ENCODE assay signal across 16 cellular contexts in genomic region chr4:145019346-145019745, GRCh38.
DNase-seq lines count a peak whose midpoint lies in the region; ATAC-seq and TF ChIP-seq lines count a peak whose summit lies in the region.
"Had no signal": no experiment of that assay in that cellular context is flagged by ENCODE, and none has a peak within 500 bp of the region (broad histone marks: within the 10 kb centered on the region; RNA-seq: fewer than 3 reads in every experiment).

No MANE protein-coding gene starts in this region.

- ATAC-seq in HG03196 (IDR thresholded peaks at IDR 0.05; ENCODE audit: unreplicated experiment), result peak; percentile 67
- ATAC-seq in PC-3, result no peak

- H3K36me3 ChIP-seq in PC-3 (ENCODE audit: low read depth, low read length), result peaks cover 13% of the 10 kb centered on the region
- H3K36me3 ChIP-seq: sigmoid colon had no signal

- CTCF ChIA-PET in MCF 10A (lab: Yijun Ruan, JAX), result no interaction called here
- CTCF ChIA-PET in PC-3 (lab: Charles Lee), result no interaction called here

- POLR2A ChIA-PET in MCF 10A (lab: Yijun Ruan, JAX) (no interaction called here), PC-3 (lab: Charles Lee; ENCODE audit: unreplicated experiment) (no interaction called here)

- H3K27me3 ChIP-seq in PC-3 (ENCODE audit: low read length), result no peaks in the 10 kb centered on the region
- H3K27me3 ChIP-seq: sigmoid colon had no signal

- no peak overlapping the region for H3K27ac ChIP-seq in PC-3 (ENCODE audit: low read length)
- H3K27ac ChIP-seq: sigmoid colon had no signal

- no TSS peak for BruUV-seq in MCF 10A (replicated peaks; lab: Mats Ljungman, UMichigan)
- BruUV-seq in PC-3 (replicated peaks; lab: Mats Ljungman, UMichigan), result no TSS peak

- no peak for DNase-seq in activated naive CD4-positive, alpha-beta T cell (lab: John Stamatoyannopoulos, UW)
- DNase-seq in activated naive CD8-positive, alpha-beta T cell treated with anti-CD3 and anti-CD28 coated beads for 36 hours, result peak; percentile 26
- DNase-seq in MCF 10A (ENCODE audit: unreplicated experiment) (no peak), PC-3 (no peak), endothelial cell (ENCODE audit: low spot score) (no peak)
- no peak for DNase-seq in stimulated activated naive CD4-positive, alpha-beta T cell treated with Interleukin-2 at 50 U/mL for 16 hours (lab: John Stamatoyannopoulos, UW)
- DNase-seq: amniotic stem cell; islet precursor cell; NCI-H2171 treated with DMSO at 0.1 percent for 48 hours; occipital lobe; SHP77; sigmoid colon; stimulated activated CD4-positive, alpha-beta T cell treated with anti-CD3 and anti-CD28 coated beads, Interleukin-4, amount 100 ng/mL, for 24 hours; T1000 had no signal

- H3K27me3 Mint-ChIP-seq in activated naive CD4-positive, alpha-beta T cell treated with anti-CD3 and anti-CD28 coated beads, Interleukin-2, amount 50 U/mL, for 24 hours, result no peaks in the 10 kb centered on the region
- no peaks in the 10 kb centered on the region for H3K27me3 Mint-ChIP-seq in activated naive CD8-positive, alpha-beta T cell treated with anti-CD3 and anti-CD28 coated beads for 36 hours
- H3K27me3 Mint-ChIP-seq in MCF 10A (ENCODE audit: insufficient read depth, unreplicated experiment) (no peaks in the 10 kb centered on the region), endothelial cell (ENCODE audit: unreplicated experiment) (no peaks in the 10 kb centered on the region)

- TF ChIP-seq CTCF in MCF 10A (IDR thresholded peaks at IDR 0.05; ENCODE audit: unreplicated experiment) (no peak), PC-3 (conservative IDR thresholded peaks at IDR 0.05; ENCODE audit: low read depth, low read length) (no peak), endothelial cell (IDR thresholded peaks at IDR 0.05; ENCODE audit: unreplicated experiment) (no peak)

- H3K4me3 ChIP-seq in PC-3 (ENCODE audit: low read length), result no peak overlapping the region
- H3K4me3 ChIP-seq: sigmoid colon had no signal

- peak overlapping the region; percentile 60 for H3K4me3 Mint-ChIP-seq in activated naive CD4-positive, alpha-beta T cell treated with anti-CD3 and anti-CD28 coated beads, Interleukin-2, amount 50 U/mL, for 24 hours
- H3K4me3 Mint-ChIP-seq in activated naive CD8-positive, alpha-beta T cell treated with anti-CD3 and anti-CD28 coated beads for 36 hours, result peak overlapping the region; percentile 69
- no peak overlapping the region for H3K4me3 Mint-ChIP-seq in MCF 10A (ENCODE audit: unreplicated experiment)
- no peak overlapping the region for H3K4me3 Mint-ChIP-seq in endothelial cell (ENCODE audit: unreplicated experiment)

- no peaks in the 10 kb centered on the region for H3K9me3 ChIP-seq in PC-3 (ENCODE audit: low read length)

- 0 out of 2 replicates have a peak, but pooled peaks cover 10% of the 10 kb centered on the region for H3K79me2 ChIP-seq in PC-3 (ENCODE audit: low read length)

- no peaks in the 10 kb centered on the region for H3K9me2 ChIP-seq in PC-3 (replicated peaks; ENCODE audit: low read length)

- H3K27ac Mint-ChIP-seq in activated naive CD4-positive, alpha-beta T cell treated with anti-CD3 and anti-CD28 coated beads, Interleukin-2, amount 50 U/mL, for 24 hours, result peak overlapping the region; percentile 43
- H3K27ac Mint-ChIP-seq in activated naive CD8-positive, alpha-beta T cell treated with anti-CD3 and anti-CD28 coated beads for 36 hours, result peak overlapping the region; percentile 93
- H3K27ac Mint-ChIP-seq in MCF 10A (ENCODE audit: low read depth, unreplicated experiment), result no peak overlapping the region
- no peak overlapping the region for H3K27ac Mint-ChIP-seq in endothelial cell (ENCODE audit: unreplicated experiment)

- no peaks in the 10 kb centered on the region for H3K4me1 ChIP-seq in PC-3 (ENCODE audit: insufficient read depth, low read length)
- H3K4me1 ChIP-seq: sigmoid colon had no signal

- peaks cover 45% of the 10 kb centered on the region for H3K4me1 Mint-ChIP-seq in activated naive CD4-positive, alpha-beta T cell treated with anti-CD3 and anti-CD28 coated beads, Interleukin-2, amount 50 U/mL, for 24 hours
- peaks cover 30% of the 10 kb centered on the region for H3K4me1 Mint-ChIP-seq in activated naive CD8-positive, alpha-beta T cell treated with anti-CD3 and anti-CD28 coated beads for 36 hours
- H3K4me1 Mint-ChIP-seq in MCF 10A (ENCODE audit: insufficient read depth, unreplicated experiment) (no peaks in the 10 kb centered on the region), endothelial cell (ENCODE audit: unreplicated experiment) (no peaks in the 10 kb centered on the region)

- peaks cover 16% of the 10 kb centered on the region for H3K9me3 Mint-ChIP-seq in activated naive CD4-positive, alpha-beta T cell treated with anti-CD3 and anti-CD28 coated beads, Interleukin-2, amount 50 U/mL, for 24 hours
- H3K9me3 Mint-ChIP-seq in activated naive CD8-positive, alpha-beta T cell treated with anti-CD3 and anti-CD28 coated beads for 36 hours, result peaks cover 26% of the 10 kb centered on the region
- no peaks in the 10 kb centered on the region for H3K9me3 Mint-ChIP-seq in MCF 10A (ENCODE audit: unreplicated experiment)
- H3K9me3 Mint-ChIP-seq in endothelial cell (ENCODE audit: unreplicated experiment), result no peaks in the 10 kb centered on the region

- H3F3A ChIP-seq in PC-3 (ENCODE audit: low read length, unreplicated experiment), result no peaks in the 10 kb centered on the region

- peaks cover 47% of the 10 kb centered on the region for H3K36me3 Mint-ChIP-seq in activated naive CD4-positive, alpha-beta T cell treated with anti-CD3 and anti-CD28 coated beads, Interleukin-2, amount 50 U/mL, for 24 hours
- peaks cover 76% of the 10 kb centered on the region for H3K36me3 Mint-ChIP-seq in activated naive CD8-positive, alpha-beta T cell treated with anti-CD3 and anti-CD28 coated beads for 36 hours
- H3K36me3 Mint-ChIP-seq in MCF 10A (ENCODE audit: insufficient read depth, unreplicated experiment) (no peaks in the 10 kb centered on the region), endothelial cell (ENCODE audit: low read depth, unreplicated experiment) (peaks cover 6% of the 10 kb centered on the region)

- H4K20me1 ChIP-seq in PC-3 (ENCODE audit: low read length), result no peaks in the 10 kb centered on the region

- intact Hi-C loops in MCF 10A (cut with micrococcal nuclease) (no loop called here), PC-3 (cut with micrococcal nuclease) (no loop called here)

- H3K9ac ChIP-seq in PC-3 (ENCODE audit: low read length), result no peak overlapping the region

- H3K4me2 ChIP-seq in PC-3 (ENCODE audit: low read length), result no peak overlapping the region

- H2AFZ ChIP-seq in PC-3 (ENCODE audit: low read length), result no peak overlapping the region

Comparison
In these comparisons a context has a peak if more than half of its experiments do, and no peak if none do; other contexts are left out.
1. H3K27ac Mint-ChIP-seq: peak in activated naive CD4-positive, alpha-beta T cell treated with anti-CD3 and anti-CD28 coated beads, Interleukin-2, amount 50 U/mL, for 24 hours (single experiment) and activated naive CD8-positive, alpha-beta T cell treated with anti-CD3 and anti-CD28 coated beads for 36 hours (single experiment); none in MCF 10A (single experiment) and endothelial cell (single experiment).
2. H3K4me3 Mint-ChIP-seq: peak in activated naive CD4-positive, alpha-beta T cell treated with anti-CD3 and anti-CD28 coated beads, Interleukin-2, amount 50 U/mL, for 24 hours (single experiment) and activated naive CD8-positive, alpha-beta T cell treated with anti-CD3 and anti-CD28 coated beads for 36 hours (single experiment); none in MCF 10A (single experiment) and endothelial cell (single experiment).